Comparison of ENCODE assay signal across 8 cellular contexts in genomic region chr7:87059525-87060287, GRCh38. TPM values are rescaled to one million over a fixed set of nuclear protein-coding genes. Genes with fewer than 3 reads are reported as not detected.
DNase-seq lines count a peak whose midpoint lies in the region; TF ChIP-seq lines count a peak whose summit lies in the region.

Gene ELAPOR2 (minus strand): TSS chr7:87059654. CDS start chr7:87059513, 141 bp downstream.

- H2AK5ac ChIP-seq in H9 (ENCODE audit: insufficient read length, low read length) (no peak within 1 kb of the TSS), trophoblast cell (ENCODE audit: low read length) (no peak within 1 kb of the TSS)

- H3K36me3 ChIP-seq in GM06990 (ENCODE audit: control insufficient read depth, insufficient read depth, low read length) = no peaks in the 10 kb centered on the region
- no peaks in the 10 kb centered on the region for H3K36me3 ChIP-seq in MG63
- no peaks in the 10 kb centered on the region for H3K36me3 ChIP-seq in cardiac muscle cell
- H3K36me3 ChIP-seq in trophoblast cell (ENCODE audit: control insufficient read depth in 1 of 2, insufficient read depth in 2 of 2, low read length in 2 of 2) = no peaks in the 10 kb centered on the region
- no peaks in the 10 kb centered on the region for H3K36me3 ChIP-seq in tibial nerve

- TF ChIP-seq EP300 in tibial nerve (IDR thresholded peaks at IDR 0.05) = no peak

- peak within 1 kb of the TSS; percentile 47 for H4K5ac ChIP-seq in H9 (ENCODE audit: insufficient read length, low read depth, low read length)

- H2BK12ac ChIP-seq in H9 (ENCODE audit: insufficient read length, low read depth, low read length) (no peak within 1 kb of the TSS), trophoblast cell (ENCODE audit: low read length) (no peak within 1 kb of the TSS)

- no peak within 1 kb of the TSS for H3K14ac ChIP-seq in H9 (ENCODE audit: insufficient read depth, low read length)
- no peak within 1 kb of the TSS for H3K14ac ChIP-seq in trophoblast cell (ENCODE audit: low read length)

- H2AFZ ChIP-seq in H9 (ENCODE audit: low read length) (peak within 1 kb of the TSS; percentile 88), trophoblast cell (ENCODE audit: insufficient read depth, low read length, poor library complexity) (peak within 1 kb of the TSS; percentile 79)

- H2BK5ac ChIP-seq in H9 (ENCODE audit: insufficient read length, low read length) = no peak within 1 kb of the TSS
- no peak within 1 kb of the TSS for H2BK5ac ChIP-seq in trophoblast cell (ENCODE audit: low read depth, low read length, poor library complexity)

- no peaks in the 10 kb centered on the region; a peak in 2 of 5 replicates for H3K9me3 Mint-ChIP-seq in H9
- no peaks in the 10 kb centered on the region for H3K9me3 Mint-ChIP-seq in activated naive CD8-positive, alpha-beta T cell treated with anti-CD3 and anti-CD28 coated beads for 36 hours

- peak in 1 of 2 donors; percentile 26 for TF ChIP-seq POLR2A in tibial nerve (IDR thresholded peaks at IDR 0.05)

- H3K4me1 Mint-ChIP-seq in H9 = peaks cover 12 to 15% of the 10 kb centered on the region in 2 experiments
- H3K4me1 Mint-ChIP-seq in activated naive CD8-positive, alpha-beta T cell treated with anti-CD3 and anti-CD28 coated beads for 36 hours = peaks cover 13% of the 10 kb centered on the region

- peaks cover 10% of the 10 kb centered on the region for H3K23me2 ChIP-seq in H9 (ENCODE audit: insufficient read length, low read depth, low read length, poor library complexity, severe bottlenecking)

- H2BK120ac ChIP-seq in H9 (ENCODE audit: low read depth, low read length, poor library complexity, severe bottlenecking) (no peak within 1 kb of the TSS), trophoblast cell (ENCODE audit: insufficient read depth, low read length, poor library complexity) (no peak within 1 kb of the TSS)

- no peak within 1 kb of the TSS for H3K4ac ChIP-seq in H9 (ENCODE audit: low read depth, low read length)
- no peak within 1 kb of the TSS for H3K4ac ChIP-seq in trophoblast cell (ENCODE audit: low read depth, low read length)

- no peaks in the 10 kb centered on the region for H3K4me1 ChIP-seq in H9 (ENCODE audit: insufficient read depth, low read length)
- H3K4me1 ChIP-seq in cardiac muscle cell (ENCODE audit: low read depth) = peaks cover 4% of the 10 kb centered on the region
- H3K4me1 ChIP-seq in trophoblast cell (ENCODE audit: control insufficient read depth in 1 of 2, insufficient read depth in 2 of 2, low read length in 2 of 2) = no peaks in the 10 kb centered on the region
- H3K4me1 ChIP-seq in tibial nerve = peaks cover 0 to 20% (median 4%) of the 10 kb centered on the region in 4 donors

- no peak within 1 kb of the TSS for H3K23ac ChIP-seq in H9 (ENCODE audit: insufficient read length, low read depth, low read length)
- H3K23ac ChIP-seq in trophoblast cell (ENCODE audit: low read length) = no peak within 1 kb of the TSS

- no peak within 1 kb of the TSS for H4K12ac ChIP-seq in trophoblast cell (ENCODE audit: low read depth, low read length)

- H3K27ac Mint-ChIP-seq in H9 = peak within 1 kb of the TSS in 2 of 3 experiments; percentile 56 to 94; a peak in 6 of 7 replicates
- H3K27ac Mint-ChIP-seq in activated naive CD8-positive, alpha-beta T cell treated with anti-CD3 and anti-CD28 coated beads for 36 hours = peak within 1 kb of the TSS; percentile 65

- H3K4me3 ChIP-seq in GM06990 (replicated peaks; ENCODE audit: low read depth, low read length) (peak within 1 kb of the TSS; percentile 77), MG63 (peak within 1 kb of the TSS; percentile 40), cardiac muscle cell (peak within 1 kb of the TSS; percentile 90), trophoblast cell (ENCODE audit: low read depth, low read length) (peak within 1 kb of the TSS; percentile 77), tibial nerve (peak within 1 kb of the TSS; percentile 52 to 78 (median 54))

- DNase-seq in GM06990 (ENCODE audit: extremely low read depth, insufficient read length) (peak; percentile 93), H9 (peak; percentile 90), MG63 (peak; percentile 64), SKM-1 treated with dmso at 0.1 percent for 144 hours (lab: John Stamatoyannopoulos, UW; ENCODE audit: unreplicated experiment) (peak; percentile 62), cardiac muscle cell (ENCODE audit: low read depth in 1 of 2, low spot score in 1 of 2) (peak; percentile 56 to 92), trophoblast cell (peak; percentile 8 to 60), tibial nerve (ENCODE audit: low spot score in 2 of 2) (peak; percentile 24 to 38)
- DNase-seq in activated naive CD8-positive, alpha-beta T cell treated with anti-CD3 and anti-CD28 coated beads for 36 hours = peak; percentile 91

- peak within 1 kb of the TSS; percentile 88 to 95 for H3K4me3 Mint-ChIP-seq in H9
- H3K4me3 Mint-ChIP-seq in activated naive CD8-positive, alpha-beta T cell treated with anti-CD3 and anti-CD28 coated beads for 36 hours = peak within 1 kb of the TSS; percentile 78

- H4K20me1 ChIP-seq in H9 (ENCODE audit: control insufficient read depth, insufficient read depth, insufficient read length) = no peaks in the 10 kb centered on the region

- H4K8ac ChIP-seq in H9 (replicated peaks; ENCODE audit: insufficient read length, low read depth, low read length) (peak within 1 kb of the TSS; percentile 5), trophoblast cell (ENCODE audit: low read depth, low read length) (no peak within 1 kb of the TSS)

- H3K18ac ChIP-seq in H9 (ENCODE audit: insufficient read length, low read depth, low read length) = peak within 1 kb of the TSS; percentile 59
- H3K18ac ChIP-seq in trophoblast cell (ENCODE audit: low read length) = no peak within 1 kb of the TSS

- H3K9ac ChIP-seq in H9 (ENCODE audit: extremely low read depth, insufficient read length, low read length) = peak within 1 kb of the TSS; percentile 76
- peak within 1 kb of the TSS; percentile 28 for H3K9ac ChIP-seq in trophoblast cell (ENCODE audit: low read length)

- no peak within 1 kb of the TSS for H3T11ph ChIP-seq in H9 (ENCODE audit: low read length)

- no peak within 1 kb of the TSS for H3K27ac ChIP-seq in H9 (ENCODE audit: insufficient read length, low read depth, low read length)
- H3K27ac ChIP-seq in cardiac muscle cell = peak within 1 kb of the TSS; percentile 1
- H3K27ac ChIP-seq in trophoblast cell (ENCODE audit: low read depth, low read length) = no peak within 1 kb of the TSS
- peak within 1 kb of the TSS; percentile 16 to 78 (median 44) for H3K27ac ChIP-seq in tibial nerve

- H3K27me3 ChIP-seq in GM06990 (replicated peaks; ENCODE audit: control insufficient read depth, insufficient read depth, low read length) (no peaks in the 10 kb centered on the region), H9 (ENCODE audit: insufficient read depth, low read length) (no peaks in the 10 kb centered on the region; the same call in 1 of the 2 replicates), MG63 (no peaks in the 10 kb centered on the region), cardiac muscle cell (no peaks in the 10 kb centered on the region), trophoblast cell (ENCODE audit: insufficient read depth, low read length) (peaks cover 4% of the 10 kb centered on the region), tibial nerve (no peaks in the 10 kb centered on the region)

- no peak within 1 kb of the TSS for H4K91ac ChIP-seq in H9 (ENCODE audit: insufficient read length, low read depth, low read length)
- no peak within 1 kb of the TSS for H4K91ac ChIP-seq in trophoblast cell (ENCODE audit: low read depth, low read length)

- peaks cover 16% of the 10 kb centered on the region for H3K27me3 Mint-ChIP-seq in H9 (ENCODE audit: low read depth)
- peaks cover 9% of the 10 kb centered on the region for H3K27me3 Mint-ChIP-seq in activated naive CD8-positive, alpha-beta T cell treated with anti-CD3 and anti-CD28 coated beads for 36 hours

- H3K56ac ChIP-seq in H9 (ENCODE audit: insufficient read length, low read depth, low read length) = no peak within 1 kb of the TSS

- H3K4me2 ChIP-seq in H9 (ENCODE audit: insufficient read depth, insufficient read length, low read length) = peak within 1 kb of the TSS; percentile 87
- H3K4me2 ChIP-seq in trophoblast cell (ENCODE audit: low read length) = peak within 1 kb of the TSS; percentile 65

- no CpG with 5 or more reads among the region's 70 CpGs for WGBS in H9 (ENCODE audit: extremely low coverage, insufficient read length, low lambda C conversion rate)
- WGBS in trophoblast cell (ENCODE audit: extremely low coverage, insufficient coverage, insufficient read length) = no CpG with 5 or more reads among the region's 70 CpGs
- WGBS in tibial nerve, 2 donors = 2 to 3% methylated on average over 18 to 22 of the region's 70 CpGs

- H3K9me3 ChIP-seq in H9 (ENCODE audit: control insufficient read depth, low read depth, low read length) = no peaks in the 10 kb centered on the region
- H3K9me3 ChIP-seq in MG63 = no peaks in the 10 kb centered on the region
- H3K9me3 ChIP-seq in cardiac muscle cell (ENCODE audit: low read depth) = no peaks in the 10 kb centered on the region
- no peaks in the 10 kb centered on the region for H3K9me3 ChIP-seq in trophoblast cell (ENCODE audit: insufficient read depth, low read depth, low read length)
- peaks cover 0 to 2% (median 0%) of the 10 kb centered on the region in 4 donors for H3K9me3 ChIP-seq in tibial nerve

- H3K79me1 ChIP-seq in H9 (ENCODE audit: insufficient read depth, low read depth, low read length, poor library complexity, severe bottlenecking) (no peaks in the 10 kb centered on the region), trophoblast cell (ENCODE audit: low read length) (no peaks in the 10 kb centered on the region)

- TF ChIP-seq CTCF in GM06990 (IDR thresholded peaks at IDR 0.05; ENCODE audit: insufficient read depth, low read length, poor library complexity, severe bottlenecking) (peak; percentile 66), H9 (conservative IDR thresholded peaks at IDR 0.05) (peak; percentile 68), cardiac muscle cell (IDR thresholded peaks at IDR 0.05; ENCODE audit: low read depth, low read length) (peak; percentile 40), tibial nerve (IDR thresholded peaks at IDR 0.05) (peak; percentile 26 to 63 (median 57))

- no peak within 1 kb of the TSS for H2BK20ac ChIP-seq in H9 (ENCODE audit: low read depth, low read length, poor library complexity, severe bottlenecking)

- H2BK15ac ChIP-seq in H9 (ENCODE audit: low read depth, low read length) = no peak within 1 kb of the TSS

- H3K79me2 ChIP-seq in H9 (ENCODE audit: insufficient read depth, low read length) (no peaks in the 10 kb centered on the region), trophoblast cell (ENCODE audit: control insufficient read depth, insufficient read depth, low read length, poor library complexity) (no peaks in the 10 kb centered on the region)

- no peaks in the 10 kb centered on the region; a peak in 1 of 7 replicates for H3K36me3 Mint-ChIP-seq in H9 (ENCODE audit: insufficient read depth in 1 of 3, low read depth in 3 of 3)
- no peaks in the 10 kb centered on the region for H3K36me3 Mint-ChIP-seq in activated naive CD8-positive, alpha-beta T cell treated with anti-CD3 and anti-CD28 coated beads for 36 hours

RNA-seq across cellular contexts. Expression of gene ELAPOR2, which starts in this region (rescaled TPM):
- total RNA-seq in H9 (2021) = 36.8 and 39.0 TPM in 2 replicates
- not detected in 2 replicates for total RNA-seq in MG63 (2014; rRNA removed; shearing (Covaris generic); ENCODE audit: low replicate concordance)
- 1 to 10 TPM; 1.6 to 2.2 TPM for total RNA-seq in activated naive CD8-positive, alpha-beta T cell treated with anti-CD3 and anti-CD28 coated beads for 36 hours
- 35.8 and 39.1 TPM in 2 replicates for total RNA-seq in cardiac muscle cell
- 50.6 and 70.7 TPM in 2 replicates for polyA plus RNA-seq in cardiac muscle cell
- 6.1 and 6.9 TPM in 2 replicates for polyA plus RNA-seq in trophoblast cell (2013)
- 10 to 100 TPM; 12.8 to 27.3 (median 16.5) TPM for total RNA-seq in tibial nerve

Comparison
In these comparisons a context has a peak if more than half of its experiments do, and no peak if none do; other contexts are left out.
1. RNA of gene ELAPOR2 (total RNA-seq): 36.8 to 39.0 TPM in H9, 35.8 to 39.1 TPM in cardiac muscle cell and 12.8 to 27.3 TPM in tibial nerve; 1.6 to 2.2 TPM in activated naive CD8-positive, alpha-beta T cell treated with anti-CD3 and anti-CD28 coated beads for 36 hours and not detected in MG63; every median in the first group is over 4 times any median in the second.
2. Peak in DNase-seq and H3K4me3 ChIP-seq in MG63; RNA of the gene not detected or under 1 TPM.
3. DNase-seq: peak in every context shown above with its lines; median percentile 93 in GM06990; 91 in activated naive CD8-positive, alpha-beta T cell treated with anti-CD3 and anti-CD28 coated beads for 36 hours; 90 in H9; 74 in cardiac muscle cell; 64 in MG63; 62 in SKM-1 treated with dmso at 0.1 percent for 144 hours; 34 in trophoblast cell; 31 in tibial nerve.
4. H3K4me3 ChIP-seq: peak in every context shown above with its lines; median percentile 90 in cardiac muscle cell; 77 in GM06990; 77 in trophoblast cell; 54 in tibial nerve; 40 in MG63.
5. H3K27ac ChIP-seq: peak in cardiac muscle cell (single experiment) and tibial nerve (4 of 4); none in H9 (single experiment) and trophoblast cell (single experiment).
6. Peak in every context shown above with its lines, with median percentiles within 50 percentile points of each other: CTCF ChIP-seq.